21 cellular contexts compared by ENCODE assay signal in the genomic region with DNA sequence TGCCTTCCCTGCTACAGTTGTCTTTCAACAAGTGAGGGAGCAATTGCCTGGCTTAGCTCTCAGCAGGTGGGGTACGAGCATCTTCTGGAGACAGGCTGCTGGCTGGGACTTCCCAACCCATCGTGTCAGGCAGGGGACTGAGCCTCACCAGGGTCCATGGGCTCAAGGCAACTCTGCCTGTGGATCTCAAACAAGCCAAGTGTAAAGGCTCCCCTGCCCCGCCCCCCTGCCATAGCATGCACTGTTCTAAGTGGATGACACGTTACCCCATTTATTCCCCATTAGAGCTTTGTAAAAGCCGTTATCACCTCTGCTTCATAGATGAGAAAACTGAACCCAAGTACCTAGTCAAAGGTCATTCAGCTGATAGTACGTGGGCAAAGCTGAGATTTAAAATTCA.
"Had no signal": no experiment of that assay in that cellular context is flagged by ENCODE, and none has a peak within 500 bp of the region (broad histone marks: within the 10 kb centered on the region; RNA-seq: fewer than 3 reads in every experiment).

No MANE protein-coding gene starts in this region.

- DNase-seq: esophagus squamous epithelium; foreskin fibroblast; immature natural killer cell; left cardiac atrium; left ventricle myocardium inferior; lower lobe of right lung; mesenchymal stem cell; naive B cell; ovary; sigmoid colon; stimulated activated CD4-positive, alpha-beta T cell treated with anti-CD3 and anti-CD28 coated beads, Interleukin-2, amount 100 ng/mL, for 24 hours; stimulated activated CD4-positive, alpha-beta T cell treated with anti-CD3 and anti-CD28 coated beads, Interleukin-4, amount 100 ng/mL, for 4 hours; stimulated activated naive B cell treated with anti-CD40 and anti-IgM and Interleukin-4, amounts not matched to agents 10 μg/mL and 1 μg/mL and 100 μg/mL, for 72 hours; stimulated activated naive CD8-positive, alpha-beta T cell treated with anti-CD3 and anti-CD28 coated beads, Interleukin-15, amount 100 ng/mL, for 72 hours; thyroid gland had no signal

- H3K9me3 ChIP-seq: esophagus squamous epithelium, left ventricle myocardium inferior, lower lobe of right lung, ovary, right atrium auricular region, sigmoid colon, thyroid gland had no signal

- H3K27me3 ChIP-seq: ovary, right atrium auricular region, sigmoid colon had no signal

- H3K9me3 Mint-ChIP-seq: dendritic cell treated with granulocyte-macrophage colony-stimulating factor and Interleukin-4, amounts not matched to agents 40 ng/mL and 50 ng/mL, for 4 days; neural crest cell; stimulated activated naive B cell treated with anti-CD40 and anti-IgM and Interleukin-4, amounts not matched to agents 10 μg/mL and 1 μg/mL and 100 μg/mL, for 72 hours; type B pancreatic cell had no signal

- H3K27ac Mint-ChIP-seq: dendritic cell treated with granulocyte-macrophage colony-stimulating factor and Interleukin-4, amounts not matched to agents 40 ng/mL and 50 ng/mL, for 4 days; immature natural killer cell; naive B cell; stimulated activated naive B cell treated with anti-CD40 and anti-IgM and Interleukin-4, amounts not matched to agents 10 μg/mL and 1 μg/mL and 100 μg/mL, for 72 hours; type B pancreatic cell had no signal

- H3K27ac ChIP-seq: esophagus squamous epithelium, gastroesophageal sphincter, left ventricle myocardium inferior, lower lobe of right lung, ovary, right atrium auricular region, sigmoid colon, skin epidermis, thyroid gland had no signal

- H3K4me1 Mint-ChIP-seq: immature natural killer cell; naive B cell; stimulated activated naive B cell treated with anti-CD40 and anti-IgM and Interleukin-4, amounts not matched to agents 10 μg/mL and 1 μg/mL and 100 μg/mL, for 72 hours; stimulated activated naive CD8-positive, alpha-beta T cell treated with anti-CD3 and anti-CD28 coated beads, Interleukin-15, amount 100 ng/mL, for 72 hours had no signal

- H3K4me1 ChIP-seq: esophagus squamous epithelium, gastroesophageal sphincter, left ventricle myocardium inferior, lower lobe of right lung, right atrium auricular region, sigmoid colon, thyroid gland had no signal

- H3K4me3 Mint-ChIP-seq: dendritic cell treated with granulocyte-macrophage colony-stimulating factor and Interleukin-4, amounts not matched to agents 40 ng/mL and 50 ng/mL, for 4 days; immature natural killer cell; naive B cell; neural crest cell; stimulated activated naive B cell treated with anti-CD40 and anti-IgM and Interleukin-4, amounts not matched to agents 10 μg/mL and 1 μg/mL and 100 μg/mL, for 72 hours; stimulated activated naive CD8-positive, alpha-beta T cell treated with anti-CD3 and anti-CD28 coated beads, Interleukin-15, amount 100 ng/mL, for 72 hours; type B pancreatic cell had no signal

- H3K36me3 ChIP-seq: esophagus squamous epithelium, gastroesophageal sphincter, left ventricle myocardium inferior, lower lobe of right lung, ovary, right atrium auricular region, sigmoid colon, thyroid gland had no signal

- H3K4me3 ChIP-seq: esophagus squamous epithelium, gastroesophageal sphincter, left ventricle myocardium inferior, lower lobe of right lung, ovary, right atrium auricular region, sigmoid colon, skin epidermis, thyroid gland had no signal

- ATAC-seq: gastroesophageal sphincter; left cardiac atrium; stimulated activated naive B cell treated with anti-CD40 and anti-IgM and Interleukin-4, amounts not matched to agents 10 μg/mL and 1 μg/mL and 100 μg/mL, for 72 hours; stimulated activated naive CD8-positive, alpha-beta T cell treated with anti-CD3 and anti-CD28 coated beads, Interleukin-15, amount 100 ng/mL, for 72 hours had no signal

- H3K36me3 Mint-ChIP-seq: immature natural killer cell; naive B cell; stimulated activated naive B cell treated with anti-CD40 and anti-IgM and Interleukin-4, amounts not matched to agents 10 μg/mL and 1 μg/mL and 100 μg/mL, for 72 hours; type B pancreatic cell had no signal
